Comparison of ENCODE assay signal across 11 cellular contexts in genomic region chr18:23232331-23232730, GRCh38.
A peak's percentile ranks its signal among the peaks of the same experiment; 100 is the strongest.
DNase-seq lines count a peak whose midpoint lies in the region; ATAC-seq and TF ChIP-seq lines count a peak whose summit lies in the region.
"Had no signal": no experiment of that assay in that cellular context is flagged by ENCODE, and none has a peak within 500 bp of the region (broad histone marks: within the 10 kb centered on the region; RNA-seq: fewer than 3 reads in every experiment).

No MANE protein-coding gene starts in this region.

- no peak for ATAC-seq in activated CD8-positive, alpha-beta memory T cell treated with anti-CD3 and anti-CD28 coated beads, Interleukin-2, amount 10 ng/mL, durations not matched to agents 7 days and 5 days
- ATAC-seq in PC-3 (no peak), HG02678 (IDR thresholded peaks at IDR 0.05; ENCODE audit: unreplicated experiment) (no peak), HG03520 (IDR thresholded peaks at IDR 0.05; ENCODE audit: unreplicated experiment) (no peak)
- ATAC-seq in stimulated activated naive B cell treated with anti-CD40 and anti-IgM and Interleukin-4, amounts not matched to agents 10 μg/mL and 1 μg/mL and 100 μg/mL, for 72 hours (replicated peaks), result peak in 1 of 2 donors; percentile 3
- ATAC-seq: GM23338 had no signal

- peaks cover 25% of the 10 kb centered on the region for H3K36me3 Mint-ChIP-seq in activated CD8-positive, alpha-beta memory T cell treated with anti-CD3 and anti-CD28 coated beads, Interleukin-2, amount 10 ng/mL, durations not matched to agents 7 days and 5 days
- H3K36me3 Mint-ChIP-seq in stimulated activated naive B cell treated with anti-CD40 and anti-IgM and Interleukin-4, amounts not matched to agents 10 μg/mL and 1 μg/mL and 100 μg/mL, for 72 hours, result peaks cover 17 to 22% of the 10 kb centered on the region in 2 donors

- H3K27ac ChIP-seq in PC-3 (ENCODE audit: low read length) (peak overlapping the region; percentile 79), ectodermal cell (ENCODE audit: insufficient read depth, low read depth, low read length, poor library complexity, severe bottlenecking) (peak overlapping the region; percentile 6)

- no peaks in the 10 kb centered on the region for H3K27me3 Mint-ChIP-seq in activated CD8-positive, alpha-beta memory T cell treated with anti-CD3 and anti-CD28 coated beads, Interleukin-2, amount 10 ng/mL, durations not matched to agents 7 days and 5 days
- H3K27me3 Mint-ChIP-seq in stimulated activated naive B cell treated with anti-CD40 and anti-IgM and Interleukin-4, amounts not matched to agents 10 μg/mL and 1 μg/mL and 100 μg/mL, for 72 hours, result no peaks in the 10 kb centered on the region

- no peaks in the 10 kb centered on the region for H3K79me2 ChIP-seq in PC-3 (ENCODE audit: low read length)

- H3K4me1 ChIP-seq in PC-3 (ENCODE audit: insufficient read depth, low read length) (peaks cover 32% of the 10 kb centered on the region), ectodermal cell (ENCODE audit: control insufficient read depth, insufficient read depth, low read length) (peaks cover 12% of the 10 kb centered on the region)

- H2AFZ ChIP-seq in PC-3 (ENCODE audit: low read length), result no peak overlapping the region
- H2AFZ ChIP-seq: GM23338 had no signal

- no peak overlapping the region for H3K4me3 ChIP-seq in PC-3 (ENCODE audit: low read length)
- no peak overlapping the region for H3K4me3 ChIP-seq in ectodermal cell (ENCODE audit: insufficient read depth, low read depth, low read length)
- H3K4me3 ChIP-seq: GM23338, MG63 had no signal

- H3K9ac ChIP-seq in PC-3 (ENCODE audit: low read length), result no peak overlapping the region

- 40 to 45% methylated on average over 6 of the region's 6 CpGs for WGBS in ectodermal cell, 2 experiments

- H3K36me3 ChIP-seq in PC-3 (ENCODE audit: low read depth, low read length) (no peaks in the 10 kb centered on the region), ectodermal cell (ENCODE audit: control insufficient read depth, insufficient read depth, low read length) (no peaks in the 10 kb centered on the region)

- BruUV-seq in PC-3 (replicated peaks; lab: Mats Ljungman, UMichigan), result no TSS peak

- intact Hi-C loops in PC-3 (cut with micrococcal nuclease), result no loop called here

- no peaks in the 10 kb centered on the region for H3F3A ChIP-seq in PC-3 (ENCODE audit: low read length, unreplicated experiment)

- no peaks in the 10 kb centered on the region for H3K27me3 ChIP-seq in PC-3 (ENCODE audit: low read length)
- no peaks in the 10 kb centered on the region for H3K27me3 ChIP-seq in ectodermal cell (ENCODE audit: control insufficient read depth, insufficient read depth, low read length, poor library complexity, severe bottlenecking)
- H3K27me3 ChIP-seq: MG63 had no signal

- peak overlapping the region; percentile 34 for H3K27ac Mint-ChIP-seq in activated CD8-positive, alpha-beta memory T cell treated with anti-CD3 and anti-CD28 coated beads, Interleukin-2, amount 10 ng/mL, durations not matched to agents 7 days and 5 days
- H3K27ac Mint-ChIP-seq in stimulated activated naive B cell treated with anti-CD40 and anti-IgM and Interleukin-4, amounts not matched to agents 10 μg/mL and 1 μg/mL and 100 μg/mL, for 72 hours, result peak overlapping the region; percentile 99
- H3K27ac Mint-ChIP-seq: GM23338 had no signal

- H3K9me2 ChIP-seq in PC-3 (replicated peaks; ENCODE audit: low read length), result no peaks in the 10 kb centered on the region

- H3K4me3 Mint-ChIP-seq in activated CD8-positive, alpha-beta memory T cell treated with anti-CD3 and anti-CD28 coated beads, Interleukin-2, amount 10 ng/mL, durations not matched to agents 7 days and 5 days, result no peak overlapping the region
- H3K4me3 Mint-ChIP-seq in stimulated activated naive B cell treated with anti-CD40 and anti-IgM and Interleukin-4, amounts not matched to agents 10 μg/mL and 1 μg/mL and 100 μg/mL, for 72 hours, result peak overlapping the region in 1 of 2 donors; percentile 43
- H3K4me3 Mint-ChIP-seq: GM23338 had no signal

- H3K4me1 Mint-ChIP-seq in activated CD8-positive, alpha-beta memory T cell treated with anti-CD3 and anti-CD28 coated beads, Interleukin-2, amount 10 ng/mL, durations not matched to agents 7 days and 5 days, result peaks cover 60% of the 10 kb centered on the region
- peaks cover 33 to 57% of the 10 kb centered on the region in 2 donors for H3K4me1 Mint-ChIP-seq in stimulated activated naive B cell treated with anti-CD40 and anti-IgM and Interleukin-4, amounts not matched to agents 10 μg/mL and 1 μg/mL and 100 μg/mL, for 72 hours

- H3K9me3 Mint-ChIP-seq in activated CD8-positive, alpha-beta memory T cell treated with anti-CD3 and anti-CD28 coated beads, Interleukin-2, amount 10 ng/mL, durations not matched to agents 7 days and 5 days (ENCODE audit: low read depth), result no peaks in the 10 kb centered on the region
- no peaks in the 10 kb centered on the region for H3K9me3 Mint-ChIP-seq in stimulated activated naive B cell treated with anti-CD40 and anti-IgM and Interleukin-4, amounts not matched to agents 10 μg/mL and 1 μg/mL and 100 μg/mL, for 72 hours
- H3K9me3 Mint-ChIP-seq: GM23338 had no signal

- no peak overlapping the region for H3K4me2 ChIP-seq in PC-3 (ENCODE audit: low read length)
- H3K4me2 ChIP-seq: GM23338 had no signal

- POLR2A ChIA-PET in PC-3 (lab: Charles Lee; ENCODE audit: unreplicated experiment), result no interaction called here

- no peak for TF ChIP-seq CTCF in PC-3 (conservative IDR thresholded peaks at IDR 0.05; ENCODE audit: low read depth, low read length)

- no peak for DNase-seq in activated CD8-positive, alpha-beta memory T cell treated with anti-CD3 and anti-CD28 coated beads, Interleukin-2, amount 10 ng/mL, durations not matched to agents 7 days and 5 days
- no peak for DNase-seq in activated CD8-positive, alpha-beta memory T cell treated with anti-CD3 and anti-CD28 coated beads, Interleukin-2, amount 50 U/mL, for 4 hours
- no peak for DNase-seq in PC-3
- no peak for DNase-seq in stimulated activated naive B cell treated with anti-CD40 and anti-IgM and Interleukin-4, amounts not matched to agents 10 μg/mL and 1 μg/mL and 100 μg/mL, for 72 hours
- no peak for DNase-seq in stimulated activated CD4-positive, alpha-beta T cell treated with anti-CD3 and anti-CD28 coated beads, Interleukin-4, amount 100 ng/mL, for 24 hours
- DNase-seq: NCI-H82 had no signal

- CTCF ChIA-PET in activated CD8-positive, alpha-beta memory T cell treated with anti-CD3 and anti-CD28 coated beads, Interleukin-2, amount 10 ng/mL, durations not matched to agents 7 days and 5 days (lab: Charles Lee), result interaction anchor here (0.9 to 1.2 kb wide), 2 partner anchors 98 to 126 kb away, joined by 3 to 4 read pairs; no protein-coding TSS in a partner anchor
- CTCF ChIA-PET in PC-3 (lab: Charles Lee), result no interaction called here

- H3K9me3 ChIP-seq in PC-3 (ENCODE audit: low read length) (no peaks in the 10 kb centered on the region), ectodermal cell (ENCODE audit: control insufficient read depth, low read length) (no peaks in the 10 kb centered on the region)
- H3K9me3 ChIP-seq: MG63 had no signal

- no peaks in the 10 kb centered on the region for H4K20me1 ChIP-seq in PC-3 (ENCODE audit: low read length)
